1 cellular context compared by ENCODE assay signal in genomic region chr6:165926378-165926777, GRCh38.
TF ChIP-seq lines count a peak whose summit lies in the region.

No MANE protein-coding gene starts in this region.

TF ChIP-seq in GM23338, 12 proteins besides CTCF, POLR2A, EP300 and RAD21 (continued from another document):
- no peak for TF ChIP-seq ZNF462 (CRISPR knock-in tag; IDR thresholded peaks at IDR 0.05)
- TF ChIP-seq EZH2 (IDR thresholded peaks at IDR 0.05; ENCODE audit: low read depth, unreplicated experiment) = no peak
- no peak for TF ChIP-seq JUNB (IDR thresholded peaks at IDR 0.05; ENCODE audit: unreplicated experiment)
- no peak for TF ChIP-seq EZH2phosphoT487 (IDR thresholded peaks at IDR 0.05; ENCODE audit: unreplicated experiment)
- no peak for TF ChIP-seq CREB1 (CRISPR knock-in tag; IDR thresholded peaks at IDR 0.05; ENCODE audit: low read depth)
- no peak for TF ChIP-seq POLR2AphosphoS5 (IDR thresholded peaks at IDR 0.05; ENCODE audit: low read depth)
- TF ChIP-seq, protein P1, sequence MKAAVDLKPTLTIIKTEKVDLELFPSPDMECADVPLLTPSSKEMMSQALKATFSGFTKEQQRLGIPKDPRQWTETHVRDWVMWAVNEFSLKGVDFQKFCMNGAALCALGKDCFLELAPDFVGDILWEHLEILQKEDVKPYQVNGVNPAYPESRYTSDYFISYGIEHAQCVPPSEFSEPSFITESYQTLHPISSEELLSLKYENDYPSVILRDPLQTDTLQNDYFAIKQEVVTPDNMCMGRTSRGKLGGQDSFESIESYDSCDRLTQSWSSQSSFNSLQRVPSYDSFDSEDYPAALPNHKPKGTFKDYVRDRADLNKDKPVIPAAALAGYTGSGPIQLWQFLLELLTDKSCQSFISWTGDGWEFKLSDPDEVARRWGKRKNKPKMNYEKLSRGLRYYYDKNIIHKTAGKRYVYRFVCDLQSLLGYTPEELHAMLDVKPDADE (IDR thresholded peaks at IDR 0.05) = no peak
- TF ChIP-seq ZNF331 (CRISPR knock-in tag; IDR thresholded peaks at IDR 0.05; ENCODE audit: low read depth) = no peak
- TF ChIP-seq ZNF114 (CRISPR knock-in tag; IDR thresholded peaks at IDR 0.05) = no peak
